Comparison of ENCODE assay signal across 1 cellular context in genomic region chr14:59398841-59399240, GRCh38.
TF ChIP-seq lines count a peak whose summit lies in the region.

No MANE protein-coding gene starts in this region.

TF ChIP-seq in K562, 482 proteins besides CTCF, POLR2A, EP300 and RAD21 (continued from another document):
- TF ChIP-seq MGA (IDR thresholded peaks at IDR 0.05) (no peak), PHB (CRISPR knock-in tag; IDR thresholded peaks at IDR 0.05) (no peak), TAL1 (IDR thresholded peaks at IDR 0.05) (peak; percentile 18; the same call in 1 of the 2 replicates), TCF7 (IDR thresholded peaks at IDR 0.05; ENCODE audit: borderline replicate concordance) (peak; percentile 82), ARHGAP35 (IDR thresholded peaks at IDR 0.05; ENCODE audit: partially characterized antibody) (no peak), RBBP5 (IDR thresholded peaks at IDR 0.05; ENCODE audit: borderline replicate concordance, insufficient read depth, low read length, poor library complexity, severe bottlenecking) (no peak), LCOR (CRISPR knock-in tag; IDR thresholded peaks at IDR 0.05) (peak; percentile 78; the same call in 1 of the 2 replicates)
